1 cellular context compared by ENCODE assay signal in the genomic region with DNA sequence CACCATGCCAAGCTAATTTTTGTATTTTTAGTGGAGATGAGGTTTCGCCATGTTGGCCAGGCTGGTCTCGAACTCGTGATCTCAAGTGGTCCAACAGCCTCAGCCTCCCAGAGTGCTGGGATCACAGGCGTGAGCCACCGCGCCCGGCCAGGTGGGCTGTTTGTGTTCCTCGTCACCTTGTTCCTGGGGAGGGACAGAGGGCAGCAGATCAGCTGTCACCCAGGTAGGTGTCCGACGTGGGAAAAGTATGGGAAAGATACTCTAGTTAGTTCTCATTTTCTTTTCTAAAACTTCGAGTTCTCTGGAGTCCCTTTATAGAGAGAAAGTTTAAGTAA.
TF ChIP-seq lines count a peak whose summit lies in the region.

No MANE protein-coding gene starts in this region.

TF ChIP-seq in A549, 52 proteins besides CTCF, POLR2A, EP300 and RAD21 (continued from another document):
- TF ChIP-seq, protein P1, sequence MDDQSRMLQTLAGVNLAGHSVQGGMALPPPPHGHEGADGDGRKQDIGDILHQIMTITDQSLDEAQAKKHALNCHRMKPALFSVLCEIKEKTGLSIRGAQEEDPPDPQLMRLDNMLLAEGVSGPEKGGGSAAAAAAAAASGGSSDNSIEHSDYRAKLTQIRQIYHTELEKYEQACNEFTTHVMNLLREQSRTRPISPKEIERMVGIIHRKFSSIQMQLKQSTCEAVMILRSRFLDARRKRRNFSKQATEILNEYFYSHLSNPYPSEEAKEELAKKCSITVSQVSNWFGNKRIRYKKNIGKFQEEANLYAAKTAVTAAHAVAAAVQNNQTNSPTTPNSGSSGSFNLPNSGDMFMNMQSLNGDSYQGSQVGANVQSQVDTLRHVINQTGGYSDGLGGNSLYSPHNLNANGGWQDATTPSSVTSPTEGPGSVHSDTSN (IDR thresholded peaks at IDR 0.05): no peak
- TF ChIP-seq HOXA7 (CRISPR knock-in tag; IDR thresholded peaks at IDR 0.05) (no peak), KDM1A (IDR thresholded peaks at IDR 0.05; ENCODE audit: low read depth) (no peak), KDM5A (IDR thresholded peaks at IDR 0.05) (no peak)
